Comparison of ENCODE assay signal across 10 cellular contexts in genomic region chr15:82821396-82821795, GRCh38. TPM values are rescaled to one million over a fixed set of nuclear protein-coding genes. Genes with fewer than 3 reads are reported as not detected.
"Had no signal": no experiment of that assay in that cellular context is flagged by ENCODE, and none has a peak within 500 bp of the region (broad histone marks: within the 10 kb centered on the region; RNA-seq: fewer than 3 reads in every experiment).

No MANE protein-coding gene starts in this region.

RNA-seq across cellular contexts. Expression of gene FSD2, which starts 15.5 kb away (rescaled TPM):
- total RNA-seq: activated CD4-positive, alpha-beta memory T cell treated with anti-CD3 and anti-CD28 coated beads for 36 hours; activated naive CD4-positive, alpha-beta T cell treated with anti-CD3 and anti-CD28 coated beads for 36 hours; activated naive CD8-positive, alpha-beta T cell treated with anti-CD3 and anti-CD28 coated beads, Interleukin-2, amount 10 ng/mL, durations not matched to agents 7 days and 5 days; activated T-cell treated with anti-CD3 and anti-CD28 coated beads, Interleukin-2, amount 50 U/mL, for 72 hours; endothelial cell of umbilical vein; esophagus muscularis mucosa; foreskin keratinocyte; pulmonary artery endothelial cell; T-helper 1 cell treated with Interleukin-12 subunit alpha and Interleukin-12 subunit beta and Interleukin-4 antibody, amounts not matched to agents 30 ng/mL and 1 ng/mL, for 36 hours; ureter had no signal
- polyA plus RNA-seq: endothelial cell of umbilical vein, foreskin keratinocyte had no signal
